In the genomic region with DNA sequence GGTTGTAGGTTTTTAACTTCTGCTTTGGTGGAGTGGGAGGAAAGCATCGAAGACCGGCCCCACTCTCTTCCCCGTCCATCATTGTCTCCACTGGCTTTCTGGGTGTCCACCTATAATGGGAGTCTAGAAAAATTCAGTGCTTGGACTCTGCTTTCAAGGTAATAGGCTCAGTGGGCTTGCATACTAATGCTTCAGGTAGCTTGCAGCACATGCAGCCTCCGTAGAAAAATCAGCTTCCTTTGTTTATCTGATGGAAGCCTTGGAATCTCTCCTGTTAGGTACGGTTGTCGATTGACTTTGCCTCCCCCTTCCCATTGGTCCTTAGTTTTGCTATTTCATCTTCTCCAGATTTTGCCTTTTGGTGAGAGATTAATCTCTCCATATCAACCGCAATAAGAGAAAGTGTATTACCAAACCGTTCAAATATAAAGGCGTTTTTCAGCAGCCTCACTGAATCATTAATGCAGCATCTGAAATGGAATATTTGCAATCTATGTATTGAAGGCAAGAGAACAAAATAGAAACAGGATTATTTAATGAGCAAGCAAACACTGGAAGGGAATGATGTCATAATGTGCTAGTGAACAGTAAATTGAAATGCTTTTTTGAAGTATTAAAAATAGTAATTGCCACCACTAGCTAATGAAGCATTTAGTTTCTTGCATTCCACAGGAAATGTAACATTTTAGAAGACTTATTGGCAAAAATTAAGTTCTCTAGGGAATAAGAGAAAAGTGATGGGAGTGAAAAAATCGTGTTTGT, we compare ENCODE assay signal across 8 cellular contexts. TPM values are rescaled to one million over a fixed set of nuclear protein-coding genes. Genes with fewer than 3 reads are reported as not detected.
DNase-seq lines count a peak whose midpoint lies in the region; ATAC-seq lines count a peak whose summit lies in the region.

No MANE protein-coding gene starts in this region.

- peaks cover 6% of the 10 kb centered on the region for H3K4me1 ChIP-seq in mucosa of stomach (ENCODE audit: control insufficient read depth, insufficient read depth, low read length)

- ATAC-seq in GM19351 (IDR thresholded peaks at IDR 0.05; ENCODE audit: unreplicated experiment) = no peak
- no peak for ATAC-seq in GM18511 (IDR thresholded peaks at IDR 0.05; ENCODE audit: unreplicated experiment)

- H3K36me3 ChIP-seq in mucosa of stomach (ENCODE audit: control insufficient read depth, insufficient read depth, low read length) = no peaks in the 10 kb centered on the region

- H3K4me3 ChIP-seq in mucosa of stomach (ENCODE audit: low read length) = peak overlapping the region; percentile 90

- DNase-seq in NCI-H1092 treated with DMSO at 0.1 percent for 48 hours (lab: John Stamatoyannopoulos, UW) = peak; percentile 45
- DNase-seq in NCI-H1092 (lab: John Stamatoyannopoulos, UW) = no peak
- DNase-seq in NCI-H1105 treated with DMSO at 0.1 percent for 48 hours (lab: John Stamatoyannopoulos, UW) = peak; percentile 47
- peak; percentile 13 for DNase-seq in cerebellum (ENCODE audit: low spot score)
- DNase-seq in activated effector memory CD4-positive, alpha-beta T cell treated with anti-CD3 and anti-CD28 coated beads, Interleukin-2, amount 50 U/mL, for 16 hours = no peak

- H3K9me3 ChIP-seq in mucosa of stomach (ENCODE audit: control insufficient read depth, low read length) = no peaks in the 10 kb centered on the region

- H3K9ac ChIP-seq in mucosa of stomach (ENCODE audit: low read length) = peak overlapping the region; percentile 98

- no peaks in the 10 kb centered on the region for H3K27me3 ChIP-seq in mucosa of stomach (ENCODE audit: control insufficient read depth, insufficient read depth, low read length)

RNA-seq across cellular contexts. Expression of gene AVL9, which starts 0.9 kb away (rescaled TPM):
- total RNA-seq in cerebellum = 57.3 TPM

RNA-seq across cellular contexts. Expression of gene LSM5, which starts 6.1 kb away (rescaled TPM):
- 33.9 TPM for total RNA-seq in cerebellum

Comparison
In these comparisons a context has a peak if more than half of its experiments do, and no peak if none do; other contexts are left out.
1. DNase-seq: peak in NCI-H1092 treated with DMSO at 0.1 percent for 48 hours (single experiment), NCI-H1105 treated with DMSO at 0.1 percent for 48 hours (single experiment) and cerebellum (single experiment); none in NCI-H1092 (single experiment) and activated effector memory CD4-positive, alpha-beta T cell treated with anti-CD3 and anti-CD28 coated beads, Interleukin-2, amount 50 U/mL, for 16 hours (single experiment).